ENCODE assay signal across 8 cellular contexts in the genomic region with DNA sequence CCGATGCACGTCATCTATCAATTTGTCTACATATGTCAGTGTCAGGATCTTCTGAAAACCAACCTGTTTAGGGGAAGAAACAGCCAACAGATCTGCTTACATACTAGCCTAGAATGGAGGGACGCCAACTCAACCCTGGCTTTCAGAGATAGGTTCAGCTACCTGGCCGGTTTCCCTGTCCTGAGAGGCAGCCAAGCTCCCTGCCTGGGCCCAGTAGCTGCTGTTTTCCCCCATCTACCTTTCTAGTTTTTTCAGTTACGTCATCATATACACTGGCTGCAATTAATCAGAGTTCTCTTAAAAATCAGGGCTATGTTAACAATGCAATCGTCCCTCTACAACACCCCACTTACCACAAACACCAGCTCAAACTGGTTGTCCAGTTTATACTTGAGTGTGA. TPM values are rescaled to one million over a fixed set of nuclear protein-coding genes. Genes with fewer than 3 reads are reported as not detected.
DNase-seq lines count a peak whose midpoint lies in the region; ATAC-seq lines count a peak whose summit lies in the region.

No MANE protein-coding gene starts in this region.

- no peaks in the 10 kb centered on the region for H3K27me3 Mint-ChIP-seq in CD4-positive, CD25-positive, alpha-beta regulatory T cell

- peak overlapping the region; percentile 93 to 100 (median 98) for H3K4me3 Mint-ChIP-seq in CD4-positive, CD25-positive, alpha-beta regulatory T cell

- H3K9ac ChIP-seq in NT2/D1 (ENCODE audit: insufficient read length, low read depth) (peak overlapping the region; percentile 97), endocrine pancreas (ENCODE audit: control insufficient read depth, insufficient read depth, low read length) (peak overlapping the region; percentile 99)

- no peak for DNase-seq in CD4-positive, CD25-positive, alpha-beta regulatory T cell
- DNase-seq in NT2/D1 (ENCODE audit: low read depth, low spot score) (no peak), DMS153 treated with DMSO at 0.1 percent for 48 hours (lab: John Stamatoyannopoulos, UW; ENCODE audit: unreplicated experiment) (no peak), EL (no peak), ureter (ENCODE audit: low spot score) (no peak)

- peaks cover 21% of the 10 kb centered on the region for H3K4me1 ChIP-seq in CD4-positive, CD25-positive, alpha-beta regulatory T cell (ENCODE audit: control insufficient read depth, insufficient read depth, low read length, poor library complexity, severe bottlenecking)
- H3K4me1 ChIP-seq in NT2/D1 (ENCODE audit: insufficient read depth, insufficient read length) (no peaks in the 10 kb centered on the region), endocrine pancreas (ENCODE audit: control insufficient read depth, insufficient read depth, low read length) (no peaks in the 10 kb centered on the region), neuron (ENCODE audit: insufficient read depth, low read length) (peaks cover 16% of the 10 kb centered on the region)

- H3K27ac Mint-ChIP-seq in CD4-positive, CD25-positive, alpha-beta regulatory T cell = peak overlapping the region; percentile 95 to 100 (median 99)

- H2AFZ ChIP-seq in neuron (ENCODE audit: low read depth, low read length) = no peak overlapping the region

- H3K4me1 Mint-ChIP-seq in CD4-positive, CD25-positive, alpha-beta regulatory T cell = peaks cover 11 to 50% (median 37%) of the 10 kb centered on the region in 4 donors

- H3K4me3 ChIP-seq in CD4-positive, CD25-positive, alpha-beta regulatory T cell (ENCODE audit: low read depth, low read length) = peak overlapping the region; percentile 98
- H3K4me3 ChIP-seq in NT2/D1 (ENCODE audit: insufficient read length, low read depth) (peak overlapping the region; percentile 94), endocrine pancreas (ENCODE audit: control insufficient read depth, insufficient read depth, low read length) (peak overlapping the region; percentile 98), neuron (ENCODE audit: low read length) (peak overlapping the region; percentile 76)

- peak overlapping the region; percentile 89 for H3K27ac ChIP-seq in CD4-positive, CD25-positive, alpha-beta regulatory T cell (ENCODE audit: insufficient read depth, low read length, poor library complexity, severe bottlenecking)

- H3K36me3 Mint-ChIP-seq in CD4-positive, CD25-positive, alpha-beta regulatory T cell = peaks cover 44% of the 10 kb centered on the region

- no peaks in the 10 kb centered on the region for H3K27me3 ChIP-seq in CD4-positive, CD25-positive, alpha-beta regulatory T cell (ENCODE audit: control insufficient read depth, insufficient read depth, low read length)
- no peaks in the 10 kb centered on the region for H3K27me3 ChIP-seq in NT2/D1 (ENCODE audit: insufficient read depth, insufficient read length)
- no peaks in the 10 kb centered on the region for H3K27me3 ChIP-seq in endocrine pancreas (ENCODE audit: control insufficient read depth, insufficient read depth, low read length)
- no peaks in the 10 kb centered on the region for H3K27me3 ChIP-seq in neuron (ENCODE audit: insufficient read depth, low read length)

- H3K9me3 Mint-ChIP-seq in CD4-positive, CD25-positive, alpha-beta regulatory T cell = no peaks in the 10 kb centered on the region

- no peak for ATAC-seq in CD4-positive, CD25-positive, alpha-beta regulatory T cell (ENCODE audit: low read depth in 2 of 2)
- no peak for ATAC-seq in HG03135 (IDR thresholded peaks at IDR 0.05; ENCODE audit: unreplicated experiment)

- H3K9me3 ChIP-seq in CD4-positive, CD25-positive, alpha-beta regulatory T cell (ENCODE audit: control insufficient read depth in 2 of 2, low read length in 2 of 2) = no peaks in the 10 kb centered on the region
- no peaks in the 10 kb centered on the region for H3K9me3 ChIP-seq in NT2/D1 (ENCODE audit: insufficient read depth, low read length)
- H3K9me3 ChIP-seq in endocrine pancreas (ENCODE audit: control insufficient read depth, low read length) = no peaks in the 10 kb centered on the region
- no peaks in the 10 kb centered on the region for H3K9me3 ChIP-seq in neuron (ENCODE audit: low read length)

- H3K36me3 ChIP-seq in CD4-positive, CD25-positive, alpha-beta regulatory T cell (ENCODE audit: control insufficient read depth, insufficient read depth, low read length) = peaks cover 48% of the 10 kb centered on the region
- H3K36me3 ChIP-seq in NT2/D1 (ENCODE audit: insufficient read depth, insufficient read length, low read length) (peaks cover 65% of the 10 kb centered on the region), endocrine pancreas (ENCODE audit: control insufficient read depth, insufficient read depth, low read length) (peaks cover 24% of the 10 kb centered on the region), neuron (ENCODE audit: insufficient read depth, low read length) (peaks cover 58% of the 10 kb centered on the region)

RNA-seq across cellular contexts. Expression of gene SRPRA, which starts 1.0 kb away (rescaled TPM):
- total RNA-seq in CD4-positive, CD25-positive, alpha-beta regulatory T cell = 182 TPM
- polyA plus RNA-seq in CD4-positive, CD25-positive, alpha-beta regulatory T cell = 100 to 1,000 TPM in 2 of 4 donors, 10 to 100 TPM in 2; 91.1 to 108 (median 97.2) TPM
- 130 TPM for total RNA-seq in ureter

RNA-seq across cellular contexts. Expression of gene FOXRED1, which starts 1.3 kb away (rescaled TPM):
- total RNA-seq in CD4-positive, CD25-positive, alpha-beta regulatory T cell = 33.3 TPM
- polyA plus RNA-seq in CD4-positive, CD25-positive, alpha-beta regulatory T cell = 10 to 100 TPM; 13.9 to 20.8 (median 18.7) TPM
- 29.8 TPM for total RNA-seq in ureter

RNA-seq across cellular contexts. Expression of gene TIRAP, which starts 15.2 kb away (rescaled TPM):
- total RNA-seq in CD4-positive, CD25-positive, alpha-beta regulatory T cell = 15.5 TPM
- 10 to 100 TPM in 1 of 4 donors, 1 to 10 TPM in 3; 8.1 to 11.3 (median 8.9) TPM for polyA plus RNA-seq in CD4-positive, CD25-positive, alpha-beta regulatory T cell
- total RNA-seq in ureter = 14.5 TPM

RNA-seq across cellular contexts. Expression of gene DCPS, which starts 36.2 kb away (rescaled TPM):
- total RNA-seq in CD4-positive, CD25-positive, alpha-beta regulatory T cell = 18.1 TPM
- 10 to 100 TPM; 42.3 to 57.6 (median 49.7) TPM for polyA plus RNA-seq in CD4-positive, CD25-positive, alpha-beta regulatory T cell
- total RNA-seq in ureter = 23.2 TPM

RNA-seq across cellular contexts. Expression of gene FAM118B, which starts 56.1 kb away (rescaled TPM):
- total RNA-seq in CD4-positive, CD25-positive, alpha-beta regulatory T cell = 4.4 TPM
- polyA plus RNA-seq in CD4-positive, CD25-positive, alpha-beta regulatory T cell = 10 to 100 TPM; 11.0 to 17.0 (median 16.8) TPM
- total RNA-seq in ureter = 22.2 TPM
